Comparison of ENCODE assay signal across 8 cellular contexts in genomic region chr1:205318231-205318991, GRCh38. TPM values are rescaled to one million over a fixed set of nuclear protein-coding genes. Genes with fewer than 3 reads are reported as not detected.
DNase-seq lines count a peak whose midpoint lies in the region; ATAC-seq, FAIRE-seq and TF ChIP-seq lines count a peak whose summit lies in the region.

No MANE protein-coding gene starts in this region.

- DNase-seq in A549 (ENCODE audit: low read depth in 1 of 2, low spot score in 1 of 2): peak in 1 of 2 experiments; percentile 69
- peak; percentile 87 for DNase-seq in HuH-7.5 (ENCODE audit: low spot score)
- no peak for DNase-seq in activated T-helper 1 cell treated with anti-CD3 and anti-CD28 coated beads, Interleukin-12 subunit alpha, Interleukin-12 subunit beta, Interleukin-2, Interleukin-4 antibody, amounts not matched to agents 30 ng/mL and 10 ng/mL and 1 ng/mL, durations not matched to agents 14 hours and 24 hours and 36 hours (ENCODE audit: low spot score)
- peak; percentile 70 for DNase-seq in left lobe of liver (ENCODE audit: low spot score)
- no peak for DNase-seq in ovary
- DNase-seq in MV-4-11 (lab: John Stamatoyannopoulos, UW): no peak

- H3K27me3 ChIP-seq in ovary: no peaks in the 10 kb centered on the region

- TF ChIP-seq EP300 in A549 (IDR thresholded peaks at IDR 0.05): no peak
- TF ChIP-seq EP300 in ovary (IDR thresholded peaks at IDR 0.05): no peak

- POLR2A ChIA-PET in A549 (lab: Yijun Ruan, JAX): interaction anchor here (0.7 to 1.9 kb wide), 6 partner anchors 12 to 45 kb away, joined by 6 to 14 read pairs (median 8); no protein-coding TSS in a partner anchor

- no peak for TF ChIP-seq RAD21 in A549 (conservative IDR thresholded peaks at IDR 0.05 in 1 of 2, IDR thresholded peaks at IDR 0.05 in 1 of 2)

- no peaks in the 10 kb centered on the region for H3K9me3 Mint-ChIP-seq in activated T-helper 1 cell treated with anti-CD3 and anti-CD28 coated beads, Interleukin-12 subunit alpha, Interleukin-12 subunit beta, Interleukin-2, Interleukin-4 antibody, amounts not matched to agents 30 ng/mL and 10 ng/mL and 1 ng/mL, durations not matched to agents 14 hours and 24 hours and 36 hours

- TF ChIP-seq CTCF in A549 (IDR thresholded peaks at IDR 0.05): no peak
- TF ChIP-seq CTCF in ovary (IDR thresholded peaks at IDR 0.05): no peak

- no peak for FAIRE-seq in A549 (lab: Jason Lieb, UNC)

- H3K36me3 Mint-ChIP-seq in activated T-helper 1 cell treated with anti-CD3 and anti-CD28 coated beads, Interleukin-12 subunit alpha, Interleukin-12 subunit beta, Interleukin-2, Interleukin-4 antibody, amounts not matched to agents 30 ng/mL and 10 ng/mL and 1 ng/mL, durations not matched to agents 14 hours and 24 hours and 36 hours (ENCODE audit: low read depth): peaks cover 2% of the 10 kb centered on the region

- peak overlapping the region; percentile 96 to 99 for H3K27ac ChIP-seq in A549
- H3K27ac ChIP-seq in ovary: no peak overlapping the region

- TF ChIP-seq POLR2A in A549 (IDR thresholded peaks at IDR 0.05; ENCODE audit: low read length): no peak
- no peak for TF ChIP-seq POLR2A in ovary (IDR thresholded peaks at IDR 0.05)

- H3K4me2 ChIP-seq in A549: peak overlapping the region; percentile 99

- H3K27me3 Mint-ChIP-seq in activated T-helper 1 cell treated with anti-CD3 and anti-CD28 coated beads, Interleukin-12 subunit alpha, Interleukin-12 subunit beta, Interleukin-2, Interleukin-4 antibody, amounts not matched to agents 30 ng/mL and 10 ng/mL and 1 ng/mL, durations not matched to agents 14 hours and 24 hours and 36 hours (ENCODE audit: insufficient read depth): peaks cover 2% of the 10 kb centered on the region

- H3K4me3 ChIP-seq in A549 (peak overlapping the region; percentile 95), ovary (no peak overlapping the region)

- peaks cover 86% of the 10 kb centered on the region for H3K4me1 Mint-ChIP-seq in activated T-helper 1 cell treated with anti-CD3 and anti-CD28 coated beads, Interleukin-12 subunit alpha, Interleukin-12 subunit beta, Interleukin-2, Interleukin-4 antibody, amounts not matched to agents 30 ng/mL and 10 ng/mL and 1 ng/mL, durations not matched to agents 14 hours and 24 hours and 36 hours (ENCODE audit: low read depth)

- peak overlapping the region; percentile 18 for H3K27ac Mint-ChIP-seq in activated T-helper 1 cell treated with anti-CD3 and anti-CD28 coated beads, Interleukin-12 subunit alpha, Interleukin-12 subunit beta, Interleukin-2, Interleukin-4 antibody, amounts not matched to agents 30 ng/mL and 10 ng/mL and 1 ng/mL, durations not matched to agents 14 hours and 24 hours and 36 hours

- H3K9me3 ChIP-seq in A549 (no peaks in the 10 kb centered on the region), ovary (no peaks in the 10 kb centered on the region)

- ATAC-seq in A549: peak in 1 of 2 experiments; percentile 16; a peak in 3 of 6 replicates
- peak; percentile 45 for ATAC-seq in left lobe of liver
- no peak for ATAC-seq in GM21423 (IDR thresholded peaks at IDR 0.05; ENCODE audit: unreplicated experiment)
- no peak for ATAC-seq in HG02884 (IDR thresholded peaks at IDR 0.05; ENCODE audit: unreplicated experiment)

- intact Hi-C loops in activated T-helper 1 cell treated with anti-CD3 and anti-CD28 coated beads, Interleukin-12 subunit alpha, Interleukin-12 subunit beta, Interleukin-2, Interleukin-4 antibody, amounts not matched to agents 30 ng/mL and 10 ng/mL and 1 ng/mL, durations not matched to agents 14 hours and 24 hours and 36 hours (cut with micrococcal nuclease): no loop called here
- intact Hi-C loops in ovary (cut with DNase I): no loop called here

- CTCF ChIA-PET in A549 (lab: Yijun Ruan, JAX): interaction anchor here (1.0 to 89.2 kb wide), 5 partner anchors 7 to 340 kb away, joined by 3 to 3627 read pairs (median 3); partner anchors contain the start of genes KLHDC8A and NUAK2

- H3K36me3 ChIP-seq in ovary: no peaks in the 10 kb centered on the region

- peak overlapping the region; percentile 70 for H3K4me3 Mint-ChIP-seq in activated T-helper 1 cell treated with anti-CD3 and anti-CD28 coated beads, Interleukin-12 subunit alpha, Interleukin-12 subunit beta, Interleukin-2, Interleukin-4 antibody, amounts not matched to agents 30 ng/mL and 10 ng/mL and 1 ng/mL, durations not matched to agents 14 hours and 24 hours and 36 hours

- H3K4me1 ChIP-seq in A549: peaks cover 53% of the 10 kb centered on the region
- peaks cover 21% of the 10 kb centered on the region for H3K4me1 ChIP-seq in ovary (ENCODE audit: insufficient read depth)

- 2% methylated on average over 6 of the region's 6 CpGs for WGBS in A549 (ENCODE audit: missing lambda C conversion rate)
- WGBS in ovary, 3 donors: 92 to 97% (median 93%) methylated on average over 6 of the region's 6 CpGs

TF ChIP-seq in A549, 52 proteins besides CTCF, POLR2A, EP300 and RAD21:
- TF ChIP-seq HEYL (CRISPR knock-in tag; IDR thresholded peaks at IDR 0.05) (no peak), FOSB (CRISPR knock-in tag; IDR thresholded peaks at IDR 0.05) (no peak), CHD4 (IDR thresholded peaks at IDR 0.05; ENCODE audit: borderline replicate concordance) (no peak), ESRRA (IDR thresholded peaks at IDR 0.05; ENCODE audit: borderline replicate concordance, low read length) (no peak), JUNB (IDR thresholded peaks at IDR 0.05) (no peak), BHLHE40 (IDR thresholded peaks at IDR 0.05; ENCODE audit: low read depth, low read length) (no peak), FOSL2 (IDR thresholded peaks at IDR 0.05) (no peak), FOSL2 (CRISPR knock-in tag; IDR thresholded peaks at IDR 0.05) (no peak)
- TF ChIP-seq, protein P1, sequence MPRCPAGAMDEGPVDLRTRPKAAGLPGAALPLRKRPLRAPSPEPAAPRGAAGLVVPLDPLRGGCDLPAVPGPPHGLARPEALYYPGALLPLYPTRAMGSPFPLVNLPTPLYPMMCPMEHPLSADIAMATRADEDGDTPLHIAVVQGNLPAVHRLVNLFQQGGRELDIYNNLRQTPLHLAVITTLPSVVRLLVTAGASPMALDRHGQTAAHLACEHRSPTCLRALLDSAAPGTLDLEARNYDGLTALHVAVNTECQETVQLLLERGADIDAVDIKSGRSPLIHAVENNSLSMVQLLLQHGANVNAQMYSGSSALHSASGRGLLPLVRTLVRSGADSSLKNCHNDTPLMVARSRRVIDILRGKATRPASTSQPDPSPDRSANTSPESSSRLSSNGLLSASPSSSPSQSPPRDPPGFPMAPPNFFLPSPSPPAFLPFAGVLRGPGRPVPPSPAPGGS (IDR thresholded peaks at IDR 0.05): no peak

RNA-seq across cellular contexts. Expression of gene NUAK2, which starts 3.1 kb away (rescaled TPM):
- polyA plus RNA-seq in A549 (2011; rRNA removed) (22.6 and 29.7 TPM in 2 replicates), A549 (2017; fragmentation: RNase III; extraction: RNeasy Plus Mini Kit Qiagen cat#74134 plus additional on column Dnase treatment) (37.8 to 40.9 TPM (median 38.8 TPM) in 3 replicates), ovary (1 to 10 TPM; 1.2 to 1.5 TPM)
- polyA plus RNA-seq in A549 (2012; cell fraction: cytosol; rRNA removed): 31.1 and 44.6 TPM in 2 replicates
- 58.5 and 70.7 TPM in 2 replicates for polyA plus RNA-seq in A549 (2012; cell fraction: nucleus; rRNA removed)
- 34.3 and 54.4 TPM in 2 replicates for polyA minus RNA-seq in A549 (2011; rRNA and poly(A)+ RNA removed)
- total RNA-seq in activated T-helper 1 cell treated with anti-CD3 and anti-CD28 coated beads, Interleukin-12 subunit alpha, Interleukin-12 subunit beta, Interleukin-2, Interleukin-4 antibody, amounts not matched to agents 30 ng/mL and 10 ng/mL and 1 ng/mL, durations not matched to agents 14 hours and 24 hours and 36 hours: 1.1 and 1.3 TPM in 2 replicates
- total RNA-seq in left lobe of liver (1.7 TPM), ovary (10 to 100 TPM in 1 of 7 donors, 1 to 10 TPM in 6; 2.7 to 53.2 (median 3.7) TPM)

RNA-seq across cellular contexts. Expression of gene KLHDC8A, which starts 38.3 kb away (rescaled TPM):
- 0.37 and 0.40 TPM in 2 replicates for polyA plus RNA-seq in A549 (2011; rRNA removed)
- 0.33 and 0.67 TPM in 2 replicates for polyA plus RNA-seq in A549 (2012; cell fraction: cytosol; rRNA removed)
- polyA plus RNA-seq in A549 (2012; cell fraction: nucleus; rRNA removed): 0.26 and 0.55 TPM in 2 replicates
- 0.32 to 0.51 TPM (median 0.34 TPM) in 3 replicates for polyA plus RNA-seq in A549 (2017; fragmentation: RNase III; extraction: RNeasy Plus Mini Kit Qiagen cat#74134 plus additional on column Dnase treatment)
- 1.8 and 1.9 TPM in 2 replicates for polyA minus RNA-seq in A549 (2011; rRNA and poly(A)+ RNA removed)
- not detected in 2 replicates for total RNA-seq in activated T-helper 1 cell treated with anti-CD3 and anti-CD28 coated beads, Interleukin-12 subunit alpha, Interleukin-12 subunit beta, Interleukin-2, Interleukin-4 antibody, amounts not matched to agents 30 ng/mL and 10 ng/mL and 1 ng/mL, durations not matched to agents 14 hours and 24 hours and 36 hours
- not detected for total RNA-seq in left lobe of liver
- 100 to 1,000 TPM; 111 to 457 (median 270) TPM for total RNA-seq in ovary
- 100 to 1,000 TPM; 112 to 296 TPM for polyA plus RNA-seq in ovary

Comparison
In these comparisons a context has a peak if more than half of its experiments do, and no peak if none do; other contexts are left out.
1. DNase-seq: peak in HuH-7.5 (single experiment) and left lobe of liver (single experiment); none in activated T-helper 1 cell treated with anti-CD3 and anti-CD28 coated beads, Interleukin-12 subunit alpha, Interleukin-12 subunit beta, Interleukin-2, Interleukin-4 antibody, amounts not matched to agents 30 ng/mL and 10 ng/mL and 1 ng/mL, durations not matched to agents 14 hours and 24 hours and 36 hours (single experiment), ovary (0 of 5) and MV-4-11 (single experiment).
2. H3K27ac ChIP-seq: peak in A549 (2 of 2); none in ovary (0 of 2).
3. RNA of gene KLHDC8A, which starts 38.3 kb away (total RNA-seq): 111 to 457 TPM in ovary; not detected in left lobe of liver (single experiment) and not detected in activated T-helper 1 cell treated with anti-CD3 and anti-CD28 coated beads, Interleukin-12 subunit alpha, Interleukin-12 subunit beta, Interleukin-2, Interleukin-4 antibody, amounts not matched to agents 30 ng/mL and 10 ng/mL and 1 ng/mL, durations not matched to agents 14 hours and 24 hours and 36 hours; every median in the first group is over 10 times any median in the second.